8 cellular contexts compared by ENCODE assay signal in genomic region chr11:33930317-33931021, GRCh38. TPM values are rescaled to one million over a fixed set of nuclear protein-coding genes. Genes with fewer than 3 reads are reported as not detected.
A peak's percentile ranks its signal among the peaks of the same experiment; 100 is the strongest.
DNase-seq lines count a peak whose midpoint lies in the region; ATAC-seq, FAIRE-seq and TF ChIP-seq lines count a peak whose summit lies in the region.

No MANE protein-coding gene starts in this region.

- no peak for FAIRE-seq in GM12892 (lab: Jason Lieb, UNC)

- peaks cover 2% of the 10 kb centered on the region in 2 donors for H3K27me3 ChIP-seq in mucosa of rectum (ENCODE audit: control insufficient read depth in 2 of 2, insufficient read depth in 2 of 2, low read length in 2 of 2)

- peak overlapping the region; percentile 68 to 70 for H3K27ac ChIP-seq in mucosa of rectum (ENCODE audit: low read depth in 2 of 2, low read length in 2 of 2)

- no peak for ATAC-seq in HG03565 (IDR thresholded peaks at IDR 0.05; ENCODE audit: unreplicated experiment)

- peak; percentile 62 for DNase-seq in A172 (ENCODE audit: low spot score)
- peak; percentile 43 for DNase-seq in NCI-H226
- peak; percentile 93 for DNase-seq in dermis blood vessel endothelial cell
- no peak for DNase-seq in activated CD4-positive, alpha-beta T cell treated with anti-CD3 and anti-CD28 coated beads, Interleukin-2, amount 50 U/mL, for 48 hours
- no peak for DNase-seq in activated naive CD4-positive, alpha-beta T cell treated with anti-CD3 and anti-CD28 coated beads, Interleukin-2, amount 50 U/mL, for 16 hours
- DNase-seq in GM12892 (ENCODE audit: insufficient read length): no peak

- TF ChIP-seq POLR2A in GM12892 (IDR thresholded peaks at IDR 0.05; ENCODE audit: low read depth, low read length): no peak

- no peaks in the 10 kb centered on the region for H3K9me3 ChIP-seq in mucosa of rectum (ENCODE audit: control insufficient read depth in 2 of 2, low read length in 2 of 2)

- H3K4me1 ChIP-seq in mucosa of rectum (ENCODE audit: control insufficient read depth in 2 of 2, insufficient read depth in 2 of 2, low read length in 2 of 2): peaks cover 0 to 5% of the 10 kb centered on the region in 2 donors

- H3K9ac ChIP-seq in mucosa of rectum (ENCODE audit: low read depth in 1 of 2, low read length in 2 of 2): no peak overlapping the region

- no peak overlapping the region for H3K4me3 ChIP-seq in mucosa of rectum (ENCODE audit: low read length in 2 of 2)

- no peaks in the 10 kb centered on the region for H3K36me3 ChIP-seq in mucosa of rectum (ENCODE audit: control insufficient read depth in 2 of 2, insufficient read depth in 2 of 2, low read length in 2 of 2)

RNA-seq across cellular contexts. Expression of gene LMO2, which starts 38.6 kb away (rescaled TPM):
- total RNA-seq in A172 (2014; rRNA removed; shearing (Covaris generic)): 0.65 and 0.98 TPM in 2 replicates
- total RNA-seq in dermis blood vessel endothelial cell: 107 and 149 TPM in 2 replicates
- 21.5 TPM for polyA plus RNA-seq in GM12892 (2012; ENCODE audit: missing spikeins)

Comparison
In these comparisons a context has a peak if more than half of its experiments do, and no peak if none do; other contexts are left out.
1. DNase-seq: peak in A172 (single experiment), NCI-H226 (single experiment) and dermis blood vessel endothelial cell (single experiment); none in activated CD4-positive, alpha-beta T cell treated with anti-CD3 and anti-CD28 coated beads, Interleukin-2, amount 50 U/mL, for 48 hours (0 of 2), activated naive CD4-positive, alpha-beta T cell treated with anti-CD3 and anti-CD28 coated beads, Interleukin-2, amount 50 U/mL, for 16 hours (single experiment) and GM12892 (single experiment).
2. RNA of gene LMO2, which starts 38.6 kb away (total RNA-seq): 107 to 149 TPM in dermis blood vessel endothelial cell; 0.65 to 0.98 TPM in A172; every median in the first group is over 10 times any median in the second.